8 cellular contexts compared by ENCODE assay signal in genomic region chr2:96537734-96538486, GRCh38. TPM values are rescaled to one million over a fixed set of nuclear protein-coding genes. Genes with fewer than 3 reads are reported as not detected.
DNase-seq lines count a peak whose midpoint lies in the region; ATAC-seq and TF ChIP-seq lines count a peak whose summit lies in the region.

No MANE protein-coding gene starts in this region.

- H3K27me3 ChIP-seq in H9 (ENCODE audit: insufficient read depth, low read length), result peaks cover 12% of the 10 kb centered on the region; the same call in 1 of the 2 replicates
- no peaks in the 10 kb centered on the region for H3K27me3 ChIP-seq in effector memory CD4-positive, alpha-beta T cell (replicated peaks; ENCODE audit: control insufficient read depth, insufficient read depth, low read length, poor library complexity, severe bottlenecking)
- H3K27me3 ChIP-seq in neuron (ENCODE audit: insufficient read depth, low read length), result peaks cover 12% of the 10 kb centered on the region

- H3K23me2 ChIP-seq in H9 (ENCODE audit: insufficient read length, low read depth, low read length, poor library complexity, severe bottlenecking), result peaks cover 19% of the 10 kb centered on the region

- no peak overlapping the region for H3K27ac ChIP-seq in H9 (ENCODE audit: insufficient read length, low read depth, low read length)
- H3K27ac ChIP-seq in effector memory CD4-positive, alpha-beta T cell (ENCODE audit: insufficient read depth, low read length, poor library complexity, severe bottlenecking), result peak overlapping the region; percentile 99

- H3K36me3 ChIP-seq in effector memory CD4-positive, alpha-beta T cell (ENCODE audit: control insufficient read depth, insufficient read depth, low read length), result peaks cover 16% of the 10 kb centered on the region
- H3K36me3 ChIP-seq in neuron (ENCODE audit: insufficient read depth, low read length), result no peaks in the 10 kb centered on the region

- ATAC-seq in GM21786 (IDR thresholded peaks at IDR 0.05; ENCODE audit: unreplicated experiment) (no peak), GM18519 (IDR thresholded peaks at IDR 0.05; ENCODE audit: low FRiP score, unreplicated experiment) (no peak), GM18520 (IDR thresholded peaks at IDR 0.05; ENCODE audit: unreplicated experiment) (no peak)

- no peaks in the 10 kb centered on the region for H3K79me2 ChIP-seq in H9 (ENCODE audit: insufficient read depth, low read length)

- no peak overlapping the region for H2BK12ac ChIP-seq in H9 (ENCODE audit: insufficient read length, low read depth, low read length)

- TF ChIP-seq CTCF in H9 (conservative IDR thresholded peaks at IDR 0.05), result no peak

- peak overlapping the region; percentile 99 for H3K4me3 ChIP-seq in effector memory CD4-positive, alpha-beta T cell (ENCODE audit: insufficient read depth, low read depth, low read length, poor library complexity, severe bottlenecking)
- H3K4me3 ChIP-seq in neuron (ENCODE audit: low read length), result peak overlapping the region; percentile 73

- no peaks in the 10 kb centered on the region for H3K9me3 Mint-ChIP-seq in H9

- DNase-seq in H9 (no peak), RKO (ENCODE audit: low spot score) (no peak)
- DNase-seq in activated CD4-positive, alpha-beta T cell treated with anti-CD3 and anti-CD28 coated beads, Interleukin-2, amount 50 U/mL, for 1 hour, result peak; percentile 70
- DNase-seq in effector memory CD4-positive, alpha-beta T cell, result peak; percentile 41 to 61 (median 43)

- no peaks in the 10 kb centered on the region for H3K36me3 Mint-ChIP-seq in H9 (ENCODE audit: insufficient read depth in 1 of 3, low read depth in 3 of 3)

- peak overlapping the region; percentile 70 to 90 for H3K4me3 Mint-ChIP-seq in H9

- H3K79me1 ChIP-seq in H9 (ENCODE audit: insufficient read depth, low read depth, low read length, poor library complexity, severe bottlenecking), result no peaks in the 10 kb centered on the region

- no peak overlapping the region for H4K8ac ChIP-seq in H9 (replicated peaks; ENCODE audit: insufficient read length, low read depth, low read length)

- H3K18ac ChIP-seq in H9 (ENCODE audit: insufficient read length, low read depth, low read length), result peak overlapping the region; percentile 13

- no peak overlapping the region for H2AFZ ChIP-seq in H9 (ENCODE audit: low read length)
- peak overlapping the region; percentile 65 for H2AFZ ChIP-seq in neuron (ENCODE audit: low read depth, low read length)

- H2BK15ac ChIP-seq in H9 (ENCODE audit: low read depth, low read length), result no peak overlapping the region

- peak overlapping the region; percentile 33; the same call in 1 of the 2 replicates for H3K14ac ChIP-seq in H9 (ENCODE audit: insufficient read depth, low read length)

- H3K9me3 ChIP-seq in H9 (ENCODE audit: control insufficient read depth, low read depth, low read length), result no peaks in the 10 kb centered on the region
- H3K9me3 ChIP-seq in effector memory CD4-positive, alpha-beta T cell (ENCODE audit: control insufficient read depth, low read length), result no peaks in the 10 kb centered on the region
- no peaks in the 10 kb centered on the region for H3K9me3 ChIP-seq in neuron (ENCODE audit: low read length)

- no CpG with 5 or more reads among the region's 36 CpGs for WGBS in H9 (ENCODE audit: extremely low coverage, insufficient read length, low lambda C conversion rate)

- no peak overlapping the region for H4K5ac ChIP-seq in H9 (ENCODE audit: insufficient read length, low read depth, low read length)

- peak overlapping the region in 1 of 3 experiments; percentile 89; a peak in 1 of 7 replicates for H3K27ac Mint-ChIP-seq in H9

- no peaks in the 10 kb centered on the region for H4K20me1 ChIP-seq in H9 (ENCODE audit: control insufficient read depth, insufficient read depth, insufficient read length)

- H2BK120ac ChIP-seq in H9 (ENCODE audit: low read depth, low read length, poor library complexity, severe bottlenecking), result no peak overlapping the region

- peaks cover 28 to 38% of the 10 kb centered on the region in 2 experiments for H3K4me1 Mint-ChIP-seq in H9

- H3K4me1 ChIP-seq in H9 (ENCODE audit: insufficient read depth, low read length) (no peaks in the 10 kb centered on the region; the same call in 1 of the 2 replicates), neuron (ENCODE audit: insufficient read depth, low read length) (peaks cover 16% of the 10 kb centered on the region)
- H3K4me1 ChIP-seq in effector memory CD4-positive, alpha-beta T cell (ENCODE audit: control insufficient read depth, insufficient read depth, low read length, poor library complexity, severe bottlenecking), result peaks cover 45% of the 10 kb centered on the region

- no peak overlapping the region for H3K4ac ChIP-seq in H9 (ENCODE audit: low read depth, low read length)

- no peak overlapping the region for H2BK20ac ChIP-seq in H9 (ENCODE audit: low read depth, low read length, poor library complexity, severe bottlenecking)

- no peak overlapping the region for H3K23ac ChIP-seq in H9 (ENCODE audit: insufficient read length, low read depth, low read length)

- no peak overlapping the region for H2AK5ac ChIP-seq in H9 (ENCODE audit: insufficient read length, low read length)

- H3K56ac ChIP-seq in H9 (ENCODE audit: insufficient read length, low read depth, low read length), result no peak overlapping the region

- peaks cover 65% of the 10 kb centered on the region for H3K27me3 Mint-ChIP-seq in H9 (ENCODE audit: low read depth)

- no peak overlapping the region for H3K9ac ChIP-seq in H9 (ENCODE audit: extremely low read depth, insufficient read length, low read length)

- no peak overlapping the region for H4K91ac ChIP-seq in H9 (ENCODE audit: insufficient read length, low read depth, low read length)

- no peak overlapping the region for H3T11ph ChIP-seq in H9 (ENCODE audit: low read length)

- no peak overlapping the region for H2BK5ac ChIP-seq in H9 (ENCODE audit: insufficient read length, low read length)

- peak overlapping the region; percentile 83 for H3K4me2 ChIP-seq in H9 (ENCODE audit: insufficient read depth, insufficient read length, low read length)

RNA-seq across cellular contexts. Expression of gene ARID5A, which starts 1.4 kb away (rescaled TPM):
- total RNA-seq in H9 (2021), result 3.8 and 4.5 TPM in 2 replicates

RNA-seq across cellular contexts. Expression of gene NEURL3, which starts 32.8 kb away (rescaled TPM):
- not detected in 2 replicates for total RNA-seq in H9 (2021)

Comparison
In these comparisons a context has a peak if more than half of its experiments do, and no peak if none do; other contexts are left out.
1. DNase-seq: peak in activated CD4-positive, alpha-beta T cell treated with anti-CD3 and anti-CD28 coated beads, Interleukin-2, amount 50 U/mL, for 1 hour (single experiment) and effector memory CD4-positive, alpha-beta T cell (3 of 3); none in H9 (single experiment) and RKO (single experiment).